Comparison of ENCODE assay signal across 9 cellular contexts in the genomic region with DNA sequence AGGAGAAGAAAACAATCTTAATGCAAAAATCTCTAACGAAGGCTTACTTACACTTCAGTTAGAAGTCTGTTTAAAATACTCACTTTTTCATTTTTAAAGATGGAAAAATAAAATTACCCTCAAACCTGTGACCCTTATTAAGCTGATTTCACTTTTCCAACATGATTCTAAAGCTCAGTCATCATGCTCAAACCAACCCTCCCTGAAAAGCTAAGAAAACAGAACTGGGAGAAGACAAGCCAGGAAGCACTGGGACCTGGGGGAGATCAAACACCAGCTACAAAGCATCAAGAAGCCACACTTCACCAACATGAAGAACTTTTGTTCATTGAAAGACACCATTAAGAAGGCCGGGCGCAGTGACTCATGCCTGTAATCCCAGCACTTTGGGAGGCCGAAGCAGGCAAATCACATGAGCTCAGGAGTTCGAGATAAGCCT.
DNase-seq lines count a peak whose midpoint lies in the region; ATAC-seq, FAIRE-seq and TF ChIP-seq lines count a peak whose summit lies in the region.
"Had no signal": no experiment of that assay in that cellular context is flagged by ENCODE, and none has a peak within 500 bp of the region (broad histone marks: within the 10 kb centered on the region; RNA-seq: fewer than 3 reads in every experiment).

No MANE protein-coding gene starts in this region.

- H3K9me3 ChIP-seq in K562 (replicated peaks; ENCODE audit: control insufficient read depth, insufficient read depth, low read depth, low read length) = 0 out of 2 replicates have a peak, but pooled peaks cover under 1% of the 10 kb centered on the region

- peaks cover 3% of the 10 kb centered on the region for H3K9me1 ChIP-seq in K562 (ENCODE audit: control insufficient read depth, insufficient read depth, low read length)

- no peak overlapping the region for H4K8ac ChIP-seq in mesendoderm (ENCODE audit: low read depth, low read length)

- ATAC-seq in stimulated activated naive CD8-positive, alpha-beta T cell treated with anti-CD3 and anti-CD28 coated beads, Interleukin-15, amount 100 ng/mL, for 72 hours = no peak
- ATAC-seq in K562 (no peak), HG03520 (IDR thresholded peaks at IDR 0.05; ENCODE audit: unreplicated experiment) (no peak)

- H2AK5ac ChIP-seq in mesendoderm (ENCODE audit: low read length) = no peak overlapping the region

- no peak overlapping the region for H4K5ac ChIP-seq in mesendoderm (ENCODE audit: low read length)

- no peak overlapping the region for H2BK5ac ChIP-seq in mesendoderm (ENCODE audit: low read length)

- H3K36me3 ChIP-seq in K562 (ENCODE audit: control insufficient read depth, insufficient read depth, low read length) (no peaks in the 10 kb centered on the region), mesendoderm (ENCODE audit: control insufficient read depth, insufficient read depth, low read length) (no peaks in the 10 kb centered on the region)

- H3K27ac ChIP-seq in K562 (ENCODE audit: extremely low read depth, low read depth, low read length) (no peak overlapping the region), mesendoderm (ENCODE audit: low read depth, low read length) (peak overlapping the region; percentile 47)

- H3K9ac ChIP-seq in K562 (ENCODE audit: insufficient read depth in 1 of 2, low read depth in 2 of 2, low read length in 2 of 2) = no peak overlapping the region
- H3K9ac ChIP-seq in mesendoderm (ENCODE audit: low read length) = peak overlapping the region; percentile 36

- no peaks in the 10 kb centered on the region for H3K27me3 Mint-ChIP-seq in stimulated activated naive CD8-positive, alpha-beta T cell treated with anti-CD3 and anti-CD28 coated beads, Interleukin-15, Interleukin-2, amounts not matched to agents 100 ng/mL and 50 ng/mL, for 24 hours
- H3K27me3 Mint-ChIP-seq in stimulated activated naive CD8-positive, alpha-beta T cell treated with anti-CD3 and anti-CD28 coated beads, Interleukin-15, amount 100 ng/mL, for 72 hours = no peaks in the 10 kb centered on the region

- H2AFZ ChIP-seq in K562 (ENCODE audit: low read depth, low read length) = peak overlapping the region; percentile 68

- intact Hi-C loops in K562 (cut with micrococcal nuclease) = no loop called here

- H3K4me1 ChIP-seq in K562 (replicated peaks in 1 of 2; ENCODE audit: control insufficient read depth in 2 of 2, insufficient read depth in 2 of 2, low read length in 2 of 2) (peaks cover 14 to 24% of the 10 kb centered on the region in 2 experiments), mesendoderm (ENCODE audit: control insufficient read depth, low read depth, low read length) (peaks cover 7% of the 10 kb centered on the region)

- peaks cover 31% of the 10 kb centered on the region for H3K4me1 Mint-ChIP-seq in stimulated activated naive CD8-positive, alpha-beta T cell treated with anti-CD3 and anti-CD28 coated beads, Interleukin-15, Interleukin-2, amounts not matched to agents 100 ng/mL and 50 ng/mL, for 24 hours (ENCODE audit: low read depth)
- peaks cover 33% of the 10 kb centered on the region for H3K4me1 Mint-ChIP-seq in stimulated activated naive CD8-positive, alpha-beta T cell treated with anti-CD3 and anti-CD28 coated beads, Interleukin-15, amount 100 ng/mL, for 72 hours

- H3K79me2 ChIP-seq in K562 (ENCODE audit: control insufficient read depth, insufficient read depth, low read length) (peaks cover 7% of the 10 kb centered on the region; the same call in 2 of the 3 replicates), mesendoderm (ENCODE audit: control insufficient read depth, insufficient read depth, low read length) (no peaks in the 10 kb centered on the region)

- no peak for TF ChIP-seq EP300 in K562 (IDR thresholded peaks at IDR 0.05; ENCODE audit: low read length)

- peak; percentile 54 for FAIRE-seq in K562 (lab: Jason Lieb, UNC)
- FAIRE-seq in HTR-8/SVneo (lab: Jason Lieb, UNC) = no peak
- FAIRE-seq: GM12878 had no signal

- peak overlapping the region; percentile 74 for H3K56ac ChIP-seq in mesendoderm (ENCODE audit: low read length)

- H3K9me3 Mint-ChIP-seq in stimulated activated naive CD8-positive, alpha-beta T cell treated with anti-CD3 and anti-CD28 coated beads, Interleukin-15, Interleukin-2, amounts not matched to agents 100 ng/mL and 50 ng/mL, for 24 hours = no peaks in the 10 kb centered on the region
- H3K9me3 Mint-ChIP-seq in stimulated activated naive CD8-positive, alpha-beta T cell treated with anti-CD3 and anti-CD28 coated beads, Interleukin-15, amount 100 ng/mL, for 72 hours = no peaks in the 10 kb centered on the region

- 6% methylated on average over 5 of the region's 5 CpGs for WGBS in K562 (ENCODE audit: insufficient coverage, low coverage, missing lambda C conversion rate)
- WGBS in mesendoderm (ENCODE audit: extremely low coverage, insufficient coverage, low lambda C conversion rate) = no CpG with 5 or more reads among the region's 5 CpGs

- DNase-seq in stimulated activated naive CD8-positive, alpha-beta T cell treated with anti-CD3 and anti-CD28 coated beads, Interleukin-15, amount 100 ng/mL, for 72 hours = no peak
- DNase-seq in K562 (ENCODE audit: extremely low read depth in 1 of 4, low spot score in 3 of 4) (peak in 1 of 4 experiments; percentile 43), mesendoderm (peak; percentile 70), HTR-8/SVneo (ENCODE audit: insufficient read length, low spot score) (no peak), GM10266 (ENCODE audit: extremely low spot score) (no peak), NCI-H2081 treated with DMSO at 0.1 percent for 48 hours (lab: John Stamatoyannopoulos, UW) (no peak)

- TF ChIP-seq RAD21 in K562 (CRISPR knock-in tag; conservative IDR thresholded peaks at IDR 0.05 in 1 of 2, IDR thresholded peaks at IDR 0.05 in 1 of 2) = no peak

- H3K27me3 ChIP-seq in K562 (ENCODE audit: control insufficient read depth in 2 of 2, insufficient read depth in 2 of 2, low read length in 2 of 2) = peaks cover 0 to 17% of the 10 kb centered on the region in 2 experiments; a peak in 3 of 5 replicates
- no peaks in the 10 kb centered on the region for H3K27me3 ChIP-seq in mesendoderm (ENCODE audit: insufficient read depth, low read length, poor library complexity)

- H4K20me1 ChIP-seq in K562 (replicated peaks; ENCODE audit: control insufficient read depth, insufficient read depth, low read length) = peaks cover 16% of the 10 kb centered on the region; the same call in 1 of the 2 replicates

- H3K23ac ChIP-seq in mesendoderm (ENCODE audit: low read length) = no peak overlapping the region

- no peak overlapping the region for H3K18ac ChIP-seq in mesendoderm (ENCODE audit: low read length)

- peak overlapping the region; percentile 47 for H3K27ac Mint-ChIP-seq in stimulated activated naive CD8-positive, alpha-beta T cell treated with anti-CD3 and anti-CD28 coated beads, Interleukin-15, Interleukin-2, amounts not matched to agents 100 ng/mL and 50 ng/mL, for 24 hours
- H3K27ac Mint-ChIP-seq in stimulated activated naive CD8-positive, alpha-beta T cell treated with anti-CD3 and anti-CD28 coated beads, Interleukin-15, amount 100 ng/mL, for 72 hours = peak overlapping the region in 1 of 2 donors; percentile 94

- in situ Hi-C loops in K562 (cut with MboI) = no loop called here

- no TSS peak for BruUV-seq in K562 (replicated peaks; lab: Mats Ljungman, UMichigan)

- peaks cover 3% of the 10 kb centered on the region for H3K79me1 ChIP-seq in mesendoderm (ENCODE audit: low read length)

- H3K4ac ChIP-seq in mesendoderm (ENCODE audit: low read depth, low read length) = peak overlapping the region; percentile 94

- no peaks in the 10 kb centered on the region for H3K36me3 Mint-ChIP-seq in stimulated activated naive CD8-positive, alpha-beta T cell treated with anti-CD3 and anti-CD28 coated beads, Interleukin-15, Interleukin-2, amounts not matched to agents 100 ng/mL and 50 ng/mL, for 24 hours (ENCODE audit: low read depth)

- TF ChIP-seq POLR2A in K562 (conservative IDR thresholded peaks at IDR 0.05) = no peak

- H3K4me2 ChIP-seq in K562 (ENCODE audit: insufficient read depth, low read length) = no peak overlapping the region
- no peak overlapping the region for H3K4me2 ChIP-seq in mesendoderm (ENCODE audit: low read length)

- H2BK15ac ChIP-seq in mesendoderm (replicated peaks; ENCODE audit: low read depth) = no peak overlapping the region

- H3K4me3 ChIP-seq in K562 = no peak overlapping the region
- no peak overlapping the region for H3K4me3 ChIP-seq in mesendoderm (ENCODE audit: low read length)
- H3K4me3 ChIP-seq: GM12878 had no signal

- H2BK120ac ChIP-seq in mesendoderm (ENCODE audit: low read depth, low read length) = no peak overlapping the region

- POLR2A ChIA-PET in K562 (lab: Yijun Ruan, JAX) = interaction anchor here (0.8 to 1.4 kb wide), 4 partner anchors 11 to 100 kb away, joined by 3 read pairs; no protein-coding TSS in a partner anchor

- no peak overlapping the region for H3K4me3 Mint-ChIP-seq in stimulated activated naive CD8-positive, alpha-beta T cell treated with anti-CD3 and anti-CD28 coated beads, Interleukin-15, Interleukin-2, amounts not matched to agents 100 ng/mL and 50 ng/mL, for 24 hours
- no peak overlapping the region for H3K4me3 Mint-ChIP-seq in stimulated activated naive CD8-positive, alpha-beta T cell treated with anti-CD3 and anti-CD28 coated beads, Interleukin-15, amount 100 ng/mL, for 72 hours

- CTCF ChIA-PET in K562 (lab: Yijun Ruan, JAX; ENCODE audit: low intra/inter-chr PET ratio) = no interaction called here

- no peak for TF ChIP-seq CTCF in K562 (IDR thresholded peaks at IDR 0.05 in 2 of 3, conservative IDR thresholded peaks at IDR 0.05 in 1 of 3; ENCODE audit: insufficient read depth in 2 of 3, low read depth in 1 of 3, low read length in 3 of 3)
- no peak for TF ChIP-seq CTCF in GM10266 (IDR thresholded peaks at IDR 0.05; ENCODE audit: control insufficient read depth, insufficient read depth, low read depth, missing control alignments)

TF ChIP-seq in K562, 482 proteins besides CTCF, POLR2A, EP300 and RAD21 (continues in another document):
- TF ChIP-seq, protein P1, sequence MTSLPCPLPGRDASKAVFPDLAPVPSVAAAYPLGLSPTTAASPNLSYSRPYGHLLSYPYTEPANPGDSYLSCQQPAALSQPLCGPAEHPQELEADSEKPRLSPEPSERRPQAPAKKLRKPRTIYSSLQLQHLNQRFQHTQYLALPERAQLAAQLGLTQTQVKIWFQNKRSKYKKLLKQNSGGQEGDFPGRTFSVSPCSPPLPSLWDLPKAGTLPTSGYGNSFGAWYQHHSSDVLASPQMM (CRISPR knock-in tag; IDR thresholded peaks at IDR 0.05) = no peak
- no peak for TF ChIP-seq MYBL2 (IDR thresholded peaks at IDR 0.05; ENCODE audit: low read depth)
- TF ChIP-seq MYBL2 (CRISPR knock-in tag; IDR thresholded peaks at IDR 0.05; ENCODE audit: borderline replicate concordance) = no peak
- TF ChIP-seq ZNF778 (CRISPR knock-in tag; IDR thresholded peaks at IDR 0.05) = no peak
- peak; percentile 26; the same call in 1 of the 2 replicates for TF ChIP-seq CBFA2T3 (IDR thresholded peaks at IDR 0.05)
- no peak for TF ChIP-seq FOXM1 (IDR thresholded peaks at IDR 0.05; ENCODE audit: low read depth)
- no peak for TF ChIP-seq FOXM1 (CRISPR knock-in tag; IDR thresholded peaks at IDR 0.05; ENCODE audit: low read depth)
- TF ChIP-seq FOSL1 (tag; conservative IDR thresholded peaks at IDR 0.05) = peak; percentile 39; the same call in 1 of the 2 replicates
